37 cellular contexts compared by ENCODE assay signal in the genomic region with DNA sequence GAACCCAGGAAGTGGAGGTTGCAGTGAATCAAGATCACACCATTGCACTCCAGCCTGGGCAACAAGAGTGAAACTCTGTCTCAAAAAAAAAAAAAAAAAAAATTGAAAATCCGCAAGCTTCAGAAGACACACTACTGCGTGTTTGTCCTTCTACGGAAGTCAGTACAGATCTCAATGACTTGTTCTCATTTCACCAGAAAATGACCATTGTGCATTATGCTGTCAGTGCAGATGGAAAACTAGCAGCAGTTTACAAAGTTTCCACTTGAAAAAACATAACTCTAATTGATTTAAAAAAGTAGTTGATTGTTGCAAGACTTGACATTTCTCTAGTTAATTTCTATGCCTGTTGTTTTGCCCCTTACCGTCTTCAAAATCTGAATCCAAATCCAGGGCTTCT. TPM values are rescaled to one million over a fixed set of nuclear protein-coding genes. Genes with fewer than 3 reads are reported as not detected.
DNase-seq lines count a peak whose midpoint lies in the region; ATAC-seq and FAIRE-seq lines count a peak whose summit lies in the region.
"Had no signal": no experiment of that assay in that cellular context is flagged by ENCODE, and none has a peak within 500 bp of the region (broad histone marks: within the 10 kb centered on the region; RNA-seq: fewer than 3 reads in every experiment).

No MANE protein-coding gene starts in this region.

- FAIRE-seq in frontal cortex (lab: Jason Lieb, UNC): peak; percentile 70
- FAIRE-seq: A204.1, A549, D721Med had no signal

- no peak overlapping the region for H3K4me2 ChIP-seq in trophoblast cell (ENCODE audit: low read length)
- H3K4me2 ChIP-seq: A549; BLaER1; BLaER1 treated with 17β-estradiol and CSF1 and Interleukin-3, amounts not matched to agents 10 nM and 100 nM had no signal

- peaks cover 1% of the 10 kb centered on the region for H3K9me3 ChIP-seq in trophoblast cell (ENCODE audit: insufficient read depth, low read depth, low read length)
- H3K9me3 ChIP-seq: BE2C, BLaER1, Caco-2 had no signal

- H3K36me3 Mint-ChIP-seq in activated CD8-positive, alpha-beta T cell treated with anti-CD3 and anti-CD28 coated beads, Interleukin-2, amount 10 ng/mL, durations not matched to agents 7 days and 5 days (ENCODE audit: low read depth): no peaks in the 10 kb centered on the region
- H3K36me3 Mint-ChIP-seq: CD14-positive monocyte; CD4-positive, alpha-beta memory T cell; CD8-positive, alpha-beta T cell had no signal

- no peaks in the 10 kb centered on the region for H3K79me2 ChIP-seq in trophoblast cell (ENCODE audit: control insufficient read depth, insufficient read depth, low read length, poor library complexity)

- H4K12ac ChIP-seq in trophoblast cell (ENCODE audit: low read depth, low read length): no peak overlapping the region

- H2BK5ac ChIP-seq in trophoblast cell (ENCODE audit: low read depth, low read length, poor library complexity): no peak overlapping the region

- peaks cover 2% of the 10 kb centered on the region for H3K4me1 Mint-ChIP-seq in activated CD8-positive, alpha-beta T cell treated with anti-CD3 and anti-CD28 coated beads, Interleukin-2, amount 10 ng/mL, durations not matched to agents 7 days and 5 days (ENCODE audit: low read depth)
- H3K4me1 Mint-ChIP-seq: B cell, CD14-positive monocyte had no signal

- H2AFZ ChIP-seq in trophoblast cell (ENCODE audit: insufficient read depth, low read length, poor library complexity): no peak overlapping the region

- no CpG with 5 or more reads among the region's 4 CpGs for WGBS in trophoblast cell (ENCODE audit: extremely low coverage, insufficient coverage, insufficient read length)

- H3K4me3 ChIP-seq in trophoblast cell (ENCODE audit: low read depth, low read length): no peak overlapping the region
- H3K4me3 ChIP-seq: A549; BLaER1; BLaER1 treated with 17β-estradiol and CSF1 and Interleukin-3, amounts not matched to agents 10 nM and 100 nM had no signal

- CTCF ChIA-PET in activated CD8-positive, alpha-beta T cell treated with anti-CD3 and anti-CD28 coated beads, Interleukin-2, amount 10 ng/mL, durations not matched to agents 7 days and 5 days (lab: Charles Lee): no interaction called here

- no peak overlapping the region for H3K27ac ChIP-seq in trophoblast cell (ENCODE audit: low read depth, low read length)
- H3K27ac ChIP-seq: 22Rv1; A549; BLaER1; BLaER1 treated with 17β-estradiol and CSF1 and Interleukin-3, amounts not matched to agents 10 nM and 100 nM; C4-2B had no signal

- no peak overlapping the region for H4K91ac ChIP-seq in trophoblast cell (ENCODE audit: low read depth, low read length)

- no peak overlapping the region for H3K4me3 Mint-ChIP-seq in activated CD8-positive, alpha-beta T cell treated with anti-CD3 and anti-CD28 coated beads, Interleukin-2, amount 10 ng/mL, durations not matched to agents 7 days and 5 days
- H3K4me3 Mint-ChIP-seq: B cell; CD14-positive monocyte; CD4-positive, alpha-beta memory T cell; CD4-positive, alpha-beta T cell; CD4-positive, CD25-positive, alpha-beta regulatory T cell; CD8-positive, alpha-beta memory T cell; CD8-positive, alpha-beta T cell had no signal

- H3K9me3 Mint-ChIP-seq in activated CD8-positive, alpha-beta T cell treated with anti-CD3 and anti-CD28 coated beads, Interleukin-2, amount 10 ng/mL, durations not matched to agents 7 days and 5 days (ENCODE audit: insufficient read depth): no peaks in the 10 kb centered on the region
- H3K9me3 Mint-ChIP-seq: CD8-positive, alpha-beta T cell had no signal

- H3K23ac ChIP-seq in trophoblast cell (ENCODE audit: low read length): no peak overlapping the region

- peaks cover 7% of the 10 kb centered on the region for H3K27me3 Mint-ChIP-seq in activated CD8-positive, alpha-beta T cell treated with anti-CD3 and anti-CD28 coated beads, Interleukin-2, amount 10 ng/mL, durations not matched to agents 7 days and 5 days (ENCODE audit: low read depth)
- H3K27me3 Mint-ChIP-seq: B cell had no signal

- no peak overlapping the region for H3K9ac ChIP-seq in trophoblast cell (ENCODE audit: low read length)
- H3K9ac ChIP-seq: BLaER1; BLaER1 treated with 17β-estradiol and CSF1 and Interleukin-3, amounts not matched to agents 10 nM and 100 nM had no signal

- H3K4me1 ChIP-seq in trophoblast cell (ENCODE audit: control insufficient read depth in 1 of 2, insufficient read depth in 2 of 2, low read length in 2 of 2): peaks cover 0 to 2% of the 10 kb centered on the region in 2 experiments
- H3K4me1 ChIP-seq: BE2C; BLaER1; BLaER1 treated with 17β-estradiol and CSF1 and Interleukin-3, amounts not matched to agents 10 nM and 100 nM; Caco-2 had no signal

- POLR2A ChIA-PET in activated CD8-positive, alpha-beta T cell treated with anti-CD3 and anti-CD28 coated beads, Interleukin-2, amount 10 ng/mL, durations not matched to agents 7 days and 5 days (lab: Charles Lee): no interaction called here

- peaks cover 0 to 3% of the 10 kb centered on the region in 2 experiments for H3K36me3 ChIP-seq in trophoblast cell (ENCODE audit: control insufficient read depth in 1 of 2, insufficient read depth in 2 of 2, low read length in 2 of 2)
- H3K36me3 ChIP-seq: BE2C; BLaER1; BLaER1 treated with 17β-estradiol and CSF1 and Interleukin-3, amounts not matched to agents 10 nM and 100 nM had no signal

- H3K79me1 ChIP-seq in trophoblast cell (ENCODE audit: low read length): no peaks in the 10 kb centered on the region

- no peak for DNase-seq in frontal cortex (ENCODE audit: low spot score in 2 of 2)
- DNase-seq in globus pallidus (ENCODE audit: low spot score): peak; percentile 51
- peak; percentile 28 for DNase-seq in midbrain (lab: John Stamatoyannopoulos, UW)
- DNase-seq in pons (ENCODE audit: low spot score): peak; percentile 56
- no peak for DNase-seq in activated CD8-positive, alpha-beta T cell treated with anti-CD3 and anti-CD28 coated beads, Interleukin-2, amount 10 ng/mL, durations not matched to agents 7 days and 5 days
- no peak for DNase-seq in GOT3 (lab: John Stamatoyannopoulos, UW)
- DNase-seq in NCI-H524 (lab: John Stamatoyannopoulos, UW): no peak
- DNase-seq in trophoblast cell: no peak
- DNase-seq: 8988T; ACHN; AML-193; BE2C; C1 segment of cervical spinal cord; Caco-2; Calu3; CD4-positive, alpha-beta memory T cell; CD4-positive, alpha-beta T cell; CD4-positive, CD25-positive, alpha-beta regulatory T cell; CD8-positive, alpha-beta memory T cell; CD8-positive, alpha-beta T cell; COR-L47; DMS 273 treated with DMSO at 0.1 percent for 48 hours; DMS153; DMS53; DMS79; DMS79 treated with DMSO at 0.1 percent for 48 hours; DND-41; EL had no signal

- no peak overlapping the region for H3K4ac ChIP-seq in trophoblast cell (ENCODE audit: low read depth, low read length)

- no peak overlapping the region for H2AK5ac ChIP-seq in trophoblast cell (ENCODE audit: low read length)

- H4K8ac ChIP-seq in trophoblast cell (ENCODE audit: low read depth, low read length): no peak overlapping the region

- H2BK12ac ChIP-seq in trophoblast cell (ENCODE audit: low read length): no peak overlapping the region

- no peaks in the 10 kb centered on the region for H3K27me3 ChIP-seq in trophoblast cell (ENCODE audit: insufficient read depth, low read length)
- H3K27me3 ChIP-seq: BE2C; BLaER1; BLaER1 treated with 17β-estradiol and CSF1 and Interleukin-3, amounts not matched to agents 10 nM and 100 nM had no signal

- ATAC-seq in activated CD8-positive, alpha-beta T cell treated with anti-CD3 and anti-CD28 coated beads, Interleukin-2, amount 10 ng/mL, durations not matched to agents 7 days and 5 days: no peak
- ATAC-seq: A549; CD8-positive, alpha-beta T cell had no signal

- no peak overlapping the region for H3K14ac ChIP-seq in trophoblast cell (ENCODE audit: low read length)

- H2BK120ac ChIP-seq in trophoblast cell (ENCODE audit: insufficient read depth, low read length, poor library complexity): no peak overlapping the region

- no peak overlapping the region for H3K18ac ChIP-seq in trophoblast cell (ENCODE audit: low read length)

- H3K27ac Mint-ChIP-seq in activated CD8-positive, alpha-beta T cell treated with anti-CD3 and anti-CD28 coated beads, Interleukin-2, amount 10 ng/mL, durations not matched to agents 7 days and 5 days: no peak overlapping the region
- H3K27ac Mint-ChIP-seq: B cell; CD14-positive monocyte; CD4-positive, alpha-beta memory T cell; CD4-positive, alpha-beta T cell; CD8-positive, alpha-beta T cell had no signal

RNA-seq across cellular contexts. Expression of gene KANK1, which starts 39.0 kb away (rescaled TPM):
- total RNA-seq in frontal cortex: 6.1 TPM
- 1 to 10 TPM; 3.0 to 3.5 TPM for total RNA-seq in activated CD8-positive, alpha-beta T cell treated with anti-CD3 and anti-CD28 coated beads, Interleukin-2, amount 10 ng/mL, durations not matched to agents 7 days and 5 days
- polyA plus RNA-seq in trophoblast cell (2013): 108 and 109 TPM in 2 replicates

Comparison
In these comparisons a context has a peak if more than half of its experiments do, and no peak if none do; other contexts are left out.
1. DNase-seq: peak in globus pallidus (single experiment), midbrain (single experiment) and pons (single experiment); none in frontal cortex (0 of 2), activated CD8-positive, alpha-beta T cell treated with anti-CD3 and anti-CD28 coated beads, Interleukin-2, amount 10 ng/mL, durations not matched to agents 7 days and 5 days (single experiment), GOT3 (single experiment), NCI-H524 (0 of 2) and trophoblast cell (0 of 2).